In the genomic region with DNA sequence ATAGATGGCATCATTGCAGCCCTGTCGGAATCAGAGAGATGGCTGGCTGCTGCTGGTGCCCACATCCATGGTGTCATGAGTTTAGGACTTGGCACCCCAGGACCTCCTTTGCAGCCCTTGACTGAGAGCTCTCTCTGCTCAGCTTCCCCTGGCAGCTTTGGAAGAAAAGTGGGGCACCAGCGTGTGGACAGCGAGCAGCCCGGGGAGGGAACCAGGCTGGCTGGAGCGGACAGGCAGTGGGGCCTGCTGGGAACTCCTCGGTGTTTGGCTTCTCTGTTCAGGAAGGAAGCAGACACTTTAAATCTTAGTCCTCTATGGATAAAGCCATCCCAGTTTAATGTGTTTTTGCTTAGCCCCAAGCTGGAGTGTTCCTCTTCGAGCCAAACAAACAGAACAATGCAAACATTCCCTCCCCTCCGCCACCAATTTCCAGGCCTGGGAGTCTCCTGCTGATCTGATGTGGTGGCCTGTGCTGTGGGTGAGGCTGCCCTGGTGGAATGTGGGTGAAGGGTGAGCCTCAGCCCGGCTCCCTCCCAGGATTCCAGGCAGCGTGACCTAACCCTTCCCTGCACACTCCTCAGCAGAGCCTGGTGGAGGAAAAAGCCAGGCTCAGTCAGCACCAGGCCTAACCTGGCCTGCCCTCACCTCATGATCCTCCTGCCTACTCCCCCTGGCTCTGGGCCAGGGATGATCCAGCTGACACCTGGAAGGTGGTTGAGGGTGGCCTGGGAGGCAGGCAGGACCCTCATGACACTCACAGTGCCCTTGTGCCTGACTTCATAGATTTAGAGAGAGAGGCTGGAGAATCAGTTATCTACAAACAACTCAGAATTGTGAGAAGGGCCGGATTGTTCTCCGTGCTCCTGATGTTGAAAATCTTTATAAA, we compare ENCODE assay signal across 9 cellular contexts. TPM values are rescaled to one million over a fixed set of nuclear protein-coding genes. Genes with fewer than 3 reads are reported as not detected.
DNase-seq lines count a peak whose midpoint lies in the region; ATAC-seq and TF ChIP-seq lines count a peak whose summit lies in the region.
"Had no signal": no experiment of that assay in that cellular context is flagged by ENCODE, and none has a peak within 500 bp of the region (broad histone marks: within the 10 kb centered on the region; RNA-seq: fewer than 3 reads in every experiment).

No MANE protein-coding gene starts in this region.

- no peaks in the 10 kb centered on the region for H3K36me3 Mint-ChIP-seq in GM23338 (ENCODE audit: low read depth)
- H3K36me3 Mint-ChIP-seq in T-helper 17 cell (ENCODE audit: low read depth), result no peaks in the 10 kb centered on the region

- no peak overlapping the region for H3K27ac ChIP-seq in GM23338 (ENCODE audit: low read depth)
- peak overlapping the region; percentile 60 to 91 (median 76) for H3K27ac ChIP-seq in heart left ventricle
- peak overlapping the region in 3 of 4 donors; percentile 15 to 49 (median 30) for H3K27ac ChIP-seq in sigmoid colon

- 0 out of 2 replicates have a peak, but pooled peaks cover 13% of the 10 kb centered on the region for H3K9me2 ChIP-seq in GM23338 (ENCODE audit: insufficient read depth)

- intact Hi-C loops in heart left ventricle (cut with DNase I) (loop anchor here in 1 of 10 donors (2.0 kb wide), 1 partner anchor 31 kb away; no protein-coding TSS in a partner anchor), sigmoid colon (cut with DNase I) (no loop called here)

- H3K27ac Mint-ChIP-seq in GM23338 (peak overlapping the region; percentile 4; the same call in 1 of the 2 replicates), T-helper 17 cell (peak overlapping the region; percentile 57)

- H3K27me3 Mint-ChIP-seq in GM23338 (ENCODE audit: insufficient read depth, low read depth, poor library complexity) (peaks cover 2% of the 10 kb centered on the region), T-helper 17 cell (peaks cover 30% of the 10 kb centered on the region)

- no peaks in the 10 kb centered on the region for H3K9me3 Mint-ChIP-seq in GM23338

- peak overlapping the region; percentile 19 for H2AFZ ChIP-seq in GM23338

- H3K4me3 Mint-ChIP-seq in GM23338 (no peak overlapping the region), T-helper 17 cell (no peak overlapping the region)

- peak; percentile 38; the same call in 2 of the 3 replicates for ATAC-seq in GM23338
- ATAC-seq in T-helper 17 cell, result no peak
- ATAC-seq in heart left ventricle, result peak; percentile 93 to 98 (median 97)
- no peak for ATAC-seq in HG03469 (IDR thresholded peaks at IDR 0.05; ENCODE audit: unreplicated experiment)
- ATAC-seq in GM18870 (IDR thresholded peaks at IDR 0.05; ENCODE audit: unreplicated experiment), result no peak
- no peak for ATAC-seq in HG03175 (IDR thresholded peaks at IDR 0.05; ENCODE audit: unreplicated experiment)

- TF ChIP-seq EP300 in sigmoid colon (IDR thresholded peaks at IDR 0.05), result no peak

- no peaks in the 10 kb centered on the region for H3K9me3 ChIP-seq in T-helper 17 cell (ENCODE audit: control insufficient read depth, low read length, poor library complexity, severe bottlenecking)
- no peaks in the 10 kb centered on the region for H3K9me3 ChIP-seq in heart left ventricle
- H3K9me3 ChIP-seq in sigmoid colon, result no peaks in the 10 kb centered on the region

- no peaks in the 10 kb centered on the region for H3K27me3 ChIP-seq in GM23338 (ENCODE audit: insufficient read depth)
- H3K27me3 ChIP-seq in heart left ventricle, result no peaks in the 10 kb centered on the region
- no peaks in the 10 kb centered on the region for H3K27me3 ChIP-seq in sigmoid colon

- no peak overlapping the region for H3K4me3 ChIP-seq in GM23338
- H3K4me3 ChIP-seq in heart left ventricle, result no peak overlapping the region
- no peak overlapping the region for H3K4me3 ChIP-seq in sigmoid colon

- TF ChIP-seq POLR2A in heart left ventricle (IDR thresholded peaks at IDR 0.05) (no peak), sigmoid colon (IDR thresholded peaks at IDR 0.05) (no peak)

- no peak for TF ChIP-seq CTCF in GM23338 (conservative IDR thresholded peaks at IDR 0.05; ENCODE audit: low read depth in 2 of 2)
- TF ChIP-seq CTCF in heart left ventricle (IDR thresholded peaks at IDR 0.05), result no peak
- TF ChIP-seq CTCF in sigmoid colon (IDR thresholded peaks at IDR 0.05), result no peak

- H3K36me3 ChIP-seq in GM23338 (ENCODE audit: insufficient read depth) (no peaks in the 10 kb centered on the region), heart left ventricle (no peaks in the 10 kb centered on the region), sigmoid colon (no peaks in the 10 kb centered on the region)

- H3F3A ChIP-seq in GM23338 (replicated peaks; ENCODE audit: low read depth), result no peaks in the 10 kb centered on the region

- no peaks in the 10 kb centered on the region for H3K79me2 ChIP-seq in GM23338 (replicated peaks; ENCODE audit: insufficient read depth)

- H4K20me1 ChIP-seq in GM23338 (replicated peaks; ENCODE audit: insufficient read depth), result no peaks in the 10 kb centered on the region

- H3K4me1 Mint-ChIP-seq in GM23338 (peaks cover 15% of the 10 kb centered on the region), T-helper 17 cell (peaks cover 39% of the 10 kb centered on the region)

- no peak for DNase-seq in GM23338 (ENCODE audit: low spot score)
- no peak for DNase-seq in T-helper 17 cell
- peak; percentile 50 to 85 (median 73) for DNase-seq in heart left ventricle
- DNase-seq in sigmoid colon, result peak; percentile 69
- no peak for DNase-seq in GM19240 (ENCODE audit: insufficient read length, low spot score)

- WGBS in heart left ventricle, 4 donors, result 48 to 58% (median 57%) methylated on average over 9 to 12 of the region's 12 CpGs
- WGBS in sigmoid colon, 2 donors, result 22 to 63% methylated on average over 12 of the region's 12 CpGs

- H3K4me1 ChIP-seq in GM23338 (ENCODE audit: insufficient read depth), result peaks cover 10% of the 10 kb centered on the region
- peaks cover 0 to 35% (median 17%) of the 10 kb centered on the region in 12 donors for H3K4me1 ChIP-seq in heart left ventricle
- peaks cover 0 to 18% (median 8%) of the 10 kb centered on the region in 4 donors for H3K4me1 ChIP-seq in sigmoid colon

- no peak overlapping the region for H3K4me2 ChIP-seq in GM23338

TF ChIP-seq in GM23338, 12 proteins besides CTCF, POLR2A, EP300 and RAD21 (continues in another document):
- TF ChIP-seq NANOG (IDR thresholded peaks at IDR 0.05; ENCODE audit: borderline replicate concordance) (no peak), POLR2AphosphoS5 (IDR thresholded peaks at IDR 0.05; ENCODE audit: low read depth) (no peak)
- TF ChIP-seq, protein P1, sequence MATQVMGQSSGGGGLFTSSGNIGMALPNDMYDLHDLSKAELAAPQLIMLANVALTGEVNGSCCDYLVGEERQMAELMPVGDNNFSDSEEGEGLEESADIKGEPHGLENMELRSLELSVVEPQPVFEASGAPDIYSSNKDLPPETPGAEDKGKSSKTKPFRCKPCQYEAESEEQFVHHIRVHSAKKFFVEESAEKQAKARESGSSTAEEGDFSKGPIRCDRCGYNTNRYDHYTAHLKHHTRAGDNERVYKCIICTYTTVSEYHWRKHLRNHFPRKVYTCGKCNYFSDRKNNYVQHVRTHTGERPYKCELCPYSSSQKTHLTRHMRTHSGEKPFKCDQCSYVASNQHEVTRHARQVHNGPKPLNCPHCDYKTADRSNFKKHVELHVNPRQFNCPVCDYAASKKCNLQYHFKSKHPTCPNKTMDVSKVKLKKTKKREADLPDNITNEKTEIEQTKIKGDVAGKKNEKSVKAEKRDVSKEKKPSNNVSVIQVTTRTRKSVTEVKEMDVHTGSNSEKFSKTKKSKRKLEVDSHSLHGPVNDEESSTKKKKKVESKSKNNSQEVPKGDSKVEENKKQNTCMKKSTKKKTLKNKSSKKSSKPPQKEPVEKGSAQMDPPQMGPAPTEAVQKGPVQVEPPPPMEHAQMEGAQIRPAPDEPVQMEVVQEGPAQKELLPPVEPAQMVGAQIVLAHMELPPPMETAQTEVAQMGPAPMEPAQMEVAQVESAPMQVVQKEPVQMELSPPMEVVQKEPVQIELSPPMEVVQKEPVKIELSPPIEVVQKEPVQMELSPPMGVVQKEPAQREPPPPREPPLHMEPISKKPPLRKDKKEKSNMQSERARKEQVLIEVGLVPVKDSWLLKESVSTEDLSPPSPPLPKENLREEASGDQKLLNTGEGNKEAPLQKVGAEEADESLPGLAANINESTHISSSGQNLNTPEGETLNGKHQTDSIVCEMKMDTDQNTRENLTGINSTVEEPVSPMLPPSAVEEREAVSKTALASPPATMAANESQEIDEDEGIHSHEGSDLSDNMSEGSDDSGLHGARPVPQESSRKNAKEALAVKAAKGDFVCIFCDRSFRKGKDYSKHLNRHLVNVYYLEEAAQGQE (IDR thresholded peaks at IDR 0.05; ENCODE audit: unreplicated experiment), result no peak

RNA-seq across cellular contexts. Expression of gene ITGB6, which starts 21.6 kb away (rescaled TPM):
- total RNA-seq in GM23338 (2014; rRNA removed; shearing (Covaris generic)), result not detected in 2 replicates
- polyA plus RNA-seq in GM23338 (2016; fragmentation: Nextera tagmentation; extraction: Ambion mirVana), result not detected in 2 replicates
- not detected for total RNA-seq in T-helper 17 cell
- 1 to 10 TPM in 4 of 9 donors, under 1 TPM in 5; 0.36 to 4.2 (median 0.96) TPM for total RNA-seq in heart left ventricle
- polyA plus RNA-seq in heart left ventricle, result under 1 TPM; 0.27 to 0.28 TPM
- total RNA-seq in sigmoid colon, result not detected
- 1 to 10 TPM; 1.8 to 5.1 (median 2.5) TPM for polyA plus RNA-seq in sigmoid colon
- total RNA-seq: activated CD8-positive, alpha-beta memory T cell treated with anti-CD3 and anti-CD28 coated beads for 36 hours had no signal

Comparison
In these comparisons a context has a peak if more than half of its experiments do, and no peak if none do; other contexts are left out.
1. ATAC-seq: peak in GM23338 (single experiment) and heart left ventricle (4 of 4); none in T-helper 17 cell (single experiment), HG03469 (single experiment), GM18870 (single experiment) and HG03175 (single experiment).
2. DNase-seq: peak in heart left ventricle (5 of 5) and sigmoid colon (single experiment); none in GM23338 (single experiment), T-helper 17 cell (0 of 3) and GM19240 (single experiment).